In the genomic region with DNA sequence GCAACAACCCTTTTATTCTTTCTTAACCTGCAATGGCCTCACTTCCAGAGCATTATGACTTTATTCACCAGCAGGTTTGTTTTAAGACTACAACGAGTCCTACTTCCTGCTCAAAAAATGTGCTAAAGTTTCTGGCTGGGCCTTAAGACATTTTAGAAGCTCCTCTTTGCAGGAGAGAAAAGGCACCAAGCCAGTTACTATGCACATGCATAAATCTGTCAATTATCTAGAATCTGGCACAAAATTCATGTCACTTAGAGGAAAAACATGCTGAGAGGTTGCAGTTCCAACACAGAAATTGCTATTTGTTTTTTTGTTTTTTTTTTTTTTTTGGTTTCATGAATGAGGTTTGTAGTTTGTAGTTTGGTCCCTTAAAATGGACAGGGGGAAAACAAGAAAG, we compare ENCODE assay signal across 22 cellular contexts.
"Had no signal": no experiment of that assay in that cellular context is flagged by ENCODE, and none has a peak within 500 bp of the region (broad histone marks: within the 10 kb centered on the region; RNA-seq: fewer than 3 reads in every experiment).

No MANE protein-coding gene starts in this region.

- H3K4me2 ChIP-seq: hepatocyte had no signal

- H3K4me3 Mint-ChIP-seq: activated naive CD8-positive, alpha-beta T cell treated with anti-CD3 and anti-CD28 coated beads, Interleukin-2, amount 50 U/mL, for 24 hours; naive B cell had no signal

- H3K36me3 ChIP-seq: ascending aorta, prostate gland, transverse colon had no signal

- H3K27ac Mint-ChIP-seq: activated naive CD8-positive, alpha-beta T cell treated with anti-CD3 and anti-CD28 coated beads, Interleukin-2, amount 50 U/mL, for 24 hours had no signal

- H3K27me3 ChIP-seq: ascending aorta, hepatocyte, transverse colon had no signal

- ATAC-seq: activated naive CD8-positive, alpha-beta T cell treated with anti-CD3 and anti-CD28 coated beads, Interleukin-2, amount 50 U/mL, for 24 hours; left lobe of liver; right cardiac atrium had no signal

- H2AFZ ChIP-seq: hepatocyte had no signal

- H3K4me1 Mint-ChIP-seq: activated naive CD8-positive, alpha-beta T cell treated with anti-CD3 and anti-CD28 coated beads, Interleukin-2, amount 50 U/mL, for 24 hours; naive B cell had no signal

- DNase-seq: activated CD4-positive, alpha-beta T cell treated with anti-CD3 and anti-CD28 coated beads for 1 hour; activated CD4-positive, alpha-beta T cell treated with anti-CD3 and anti-CD28 coated beads, Interleukin-2, amount 50 U/mL, for 4 hours; activated naive CD4-positive, alpha-beta T cell; activated naive CD8-positive, alpha-beta T cell treated with anti-CD3 and anti-CD28 coated beads, Interleukin-2, amount 50 U/mL, for 24 hours; activated T-cell treated with anti-CD3 and anti-CD28 coated beads for 4 hours; islet precursor cell; naive B cell; occipital lobe; right cardiac atrium; small intestine; stimulated activated CD4-positive, alpha-beta T cell treated with anti-CD3 and anti-CD28 coated beads, Interleukin-4, amount 100 ng/mL, for 4 hours; stimulated activated CD8-positive, alpha-beta memory T cell treated with anti-CD3 and anti-CD28 coated beads, Interleukin-4, amount 100 ng/mL, for 48 hours; stimulated activated naive CD4-positive, alpha-beta T cell treated with Interleukin-2 at 50 U/mL for 16 hours; substantia nigra; T-helper 1 cell; T1000; transverse colon had no signal

- H3K27ac ChIP-seq: ascending aorta, hepatocyte, prostate gland, transverse colon had no signal

- FAIRE-seq: bronchial epithelial cell, small intestine had no signal

- H3K36me3 Mint-ChIP-seq: naive B cell had no signal

- H3K27me3 Mint-ChIP-seq: activated naive CD8-positive, alpha-beta T cell treated with anti-CD3 and anti-CD28 coated beads, Interleukin-2, amount 50 U/mL, for 24 hours; naive B cell had no signal

- H3K4me1 ChIP-seq: ascending aorta, prostate gland, transverse colon had no signal

- H3K79me2 ChIP-seq: hepatocyte had no signal

- H3K9me3 ChIP-seq: ascending aorta, prostate gland, transverse colon had no signal

- H3K4me3 ChIP-seq: ascending aorta, hepatocyte, prostate gland, transverse colon had no signal
